Comparison of ENCODE assay signal across 1 cellular context in the genomic region with DNA sequence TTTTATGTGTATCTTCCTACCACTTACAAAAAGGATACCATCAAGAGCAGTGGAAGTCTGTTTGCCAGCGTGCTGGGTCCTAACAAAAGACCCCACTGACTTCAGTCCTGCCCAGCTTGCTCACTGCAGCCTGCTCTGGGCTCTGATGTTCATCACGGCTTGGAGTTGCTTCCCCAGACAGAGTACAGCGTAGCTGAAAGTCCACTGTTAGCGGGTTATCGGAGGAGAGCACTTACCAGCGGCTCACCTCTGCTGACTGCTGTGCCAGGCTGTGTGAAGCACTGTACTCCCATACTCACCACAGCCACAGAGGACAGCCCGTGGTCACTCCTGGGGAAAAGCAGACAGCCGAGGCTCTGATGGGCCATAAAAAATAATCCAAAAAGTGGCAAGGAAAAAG.
TF ChIP-seq lines count a peak whose summit lies in the region.

No MANE protein-coding gene starts in this region.

TF ChIP-seq in HepG2, 621 proteins besides CTCF, POLR2A, EP300 and RAD21:
- 0 out of 2 replicates have a peak, but pooled peaks have one; percentile 20 for TF ChIP-seq ZNF788 (CRISPR knock-in tag; IDR thresholded peaks at IDR 0.05; ENCODE audit: borderline replicate concordance)
- TF ChIP-seq, protein P1, sequence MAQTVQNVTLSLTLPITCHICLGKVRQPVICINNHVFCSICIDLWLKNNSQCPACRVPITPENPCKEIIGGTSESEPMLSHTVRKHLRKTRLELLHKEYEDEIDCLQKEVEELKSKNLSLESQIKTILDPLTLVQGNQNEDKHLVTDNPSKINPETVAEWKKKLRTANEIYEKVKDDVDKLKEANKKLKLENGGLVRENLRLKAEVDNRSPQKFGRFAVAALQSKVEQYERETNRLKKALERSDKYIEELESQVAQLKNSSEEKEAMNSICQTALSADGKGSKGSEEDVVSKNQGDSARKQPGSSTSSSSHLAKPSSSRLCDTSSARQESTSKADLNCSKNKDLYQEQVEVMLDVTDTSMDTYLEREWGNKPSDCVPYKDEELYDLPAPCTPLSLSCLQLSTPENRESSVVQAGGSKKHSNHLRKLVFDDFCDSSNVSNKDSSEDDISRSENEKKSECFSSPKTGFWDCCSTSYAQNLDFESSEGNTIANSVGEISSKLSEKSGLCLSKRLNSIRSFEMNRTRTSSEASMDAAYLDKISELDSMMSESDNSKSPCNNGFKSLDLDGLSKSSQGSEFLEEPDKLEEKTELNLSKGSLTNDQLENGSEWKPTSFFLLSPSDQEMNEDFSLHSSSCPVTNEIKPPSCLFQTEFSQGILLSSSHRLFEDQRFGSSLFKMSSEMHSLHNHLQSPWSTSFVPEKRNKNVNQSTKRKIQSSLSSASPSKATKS (CRISPR knock-in tag; IDR thresholded peaks at IDR 0.05): no peak
